28 cellular contexts compared by ENCODE assay signal in genomic region chr17:9824094-9824493, GRCh38. TPM values are rescaled to one million over a fixed set of nuclear protein-coding genes. Genes with fewer than 3 reads are reported as not detected.
A peak's percentile ranks its signal among the peaks of the same experiment; 100 is the strongest.
DNase-seq lines count a peak whose midpoint lies in the region; ATAC-seq and TF ChIP-seq lines count a peak whose summit lies in the region.
"Had no signal": no experiment of that assay in that cellular context is flagged by ENCODE, and none has a peak within 500 bp of the region (broad histone marks: within the 10 kb centered on the region; RNA-seq: fewer than 3 reads in every experiment).

No MANE protein-coding gene starts in this region.

- H4K20me1 ChIP-seq in PC-3 (ENCODE audit: low read length) (no peaks in the 10 kb centered on the region), GM23248 (ENCODE audit: insufficient read depth) (no peaks in the 10 kb centered on the region)

- H3K27ac ChIP-seq in PC-3 (ENCODE audit: low read length) (no peak overlapping the region), right cardiac atrium (ENCODE audit: low read length) (no peak overlapping the region), GM23248 (no peak overlapping the region)
- H3K27ac ChIP-seq: gastrocnemius medialis, ovary, testis had no signal

- H3K9me2 ChIP-seq in PC-3 (replicated peaks; ENCODE audit: low read length) (no peaks in the 10 kb centered on the region), GM23248 (ENCODE audit: insufficient read depth) (no peaks in the 10 kb centered on the region)

- H3K9me3 ChIP-seq in PC-3 (ENCODE audit: low read length) (no peaks in the 10 kb centered on the region), right cardiac atrium (ENCODE audit: control insufficient read depth, low read length) (no peaks in the 10 kb centered on the region), GM23248 (ENCODE audit: low read depth) (no peaks in the 10 kb centered on the region)
- H3K9me3 ChIP-seq: gastrocnemius medialis, ovary, sigmoid colon, testis had no signal

- BruUV-seq in Calu3 (replicated peaks; lab: Mats Ljungman, UMichigan) = no TSS peak
- BruUV-seq in PC-3 (replicated peaks; lab: Mats Ljungman, UMichigan) = no TSS peak

- intact Hi-C loops in Calu3 (cut with micrococcal nuclease; ENCODE audit: unreplicated experiment) (no loop called here), PC-3 (cut with micrococcal nuclease) (no loop called here), right cardiac atrium (cut with DNase I) (no loop called here)

- H3K27ac Mint-ChIP-seq in Calu3 (ENCODE audit: unreplicated experiment) = no peak overlapping the region
- H3K27ac Mint-ChIP-seq: activated CD8-positive, alpha-beta T cell treated with anti-CD3 and anti-CD28 coated beads, Interleukin-2, amount 10 ng/mL, durations not matched to agents 7 days and 5 days; CD4-positive, alpha-beta memory T cell; natural killer cell had no signal

- H2AFZ ChIP-seq in PC-3 (ENCODE audit: low read length) (no peak overlapping the region), GM23248 (no peak overlapping the region)

- no peaks in the 10 kb centered on the region for H3K27me3 Mint-ChIP-seq in Calu3 (ENCODE audit: unreplicated experiment)

- H3K4me3 Mint-ChIP-seq in Calu3 (ENCODE audit: low read depth, unreplicated experiment) = no peak overlapping the region
- H3K4me3 Mint-ChIP-seq: activated CD8-positive, alpha-beta T cell treated with anti-CD3 and anti-CD28 coated beads, Interleukin-2, amount 10 ng/mL, durations not matched to agents 7 days and 5 days; CD4-positive, alpha-beta memory T cell; natural killer cell had no signal

- H3K4me1 Mint-ChIP-seq in Calu3 (ENCODE audit: low read depth, unreplicated experiment) = peaks cover 9% of the 10 kb centered on the region
- H3K4me1 Mint-ChIP-seq: CD4-positive, alpha-beta memory T cell; natural killer cell had no signal

- H3K27me3 ChIP-seq in PC-3 (ENCODE audit: low read length) (no peaks in the 10 kb centered on the region), right cardiac atrium (ENCODE audit: control insufficient read depth, insufficient read depth) (no peaks in the 10 kb centered on the region), GM23248 (replicated peaks; ENCODE audit: insufficient read depth) (peaks cover 9% of the 10 kb centered on the region; the same call in 1 of the 2 replicates)
- H3K27me3 ChIP-seq: gastrocnemius medialis, ovary, sigmoid colon, testis had no signal

- 70% methylated on average over 4 of the region's 4 CpGs for WGBS in right cardiac atrium
- WGBS in GM23248 (ENCODE audit: low coverage in 1 of 2, low lambda C conversion rate in 2 of 2, missing lambda C conversion rate in 2 of 2), 2 experiments = 58 to 64% methylated on average over 4 of the region's 4 CpGs

- H3K4me3 ChIP-seq in PC-3 (ENCODE audit: low read length) (no peak overlapping the region), right cardiac atrium (ENCODE audit: low read length) (no peak overlapping the region), GM23248 (no peak overlapping the region)
- H3K4me3 ChIP-seq: gastrocnemius medialis, ovary, sigmoid colon, testis had no signal

- H3K36me3 Mint-ChIP-seq in Calu3 (ENCODE audit: insufficient read depth, unreplicated experiment) = no peaks in the 10 kb centered on the region
- H3K36me3 Mint-ChIP-seq: CD4-positive, alpha-beta memory T cell; natural killer cell had no signal

- DNase-seq in Calu3 = no peak
- DNase-seq in GM13977 (ENCODE audit: low spot score) = no peak
- DNase-seq in PC-3 = no peak
- DNase-seq in iPS-NIHi11 (ENCODE audit: low spot score) = peak; percentile 48
- DNase-seq in right cardiac atrium = no peak
- DNase-seq in middle frontal gyrus (ENCODE audit: extremely low spot score, low spot score) = no peak
- no peak for DNase-seq in SHP77 (lab: John Stamatoyannopoulos, UW)
- DNase-seq in GM23248 = no peak
- DNase-seq: activated CD4-positive, CD25-positive, alpha-beta regulatory T cell treated with anti-CD3 and anti-CD28 coated beads, Interleukin-2, amount 50 U/mL, for 72 hours; activated CD8-positive, alpha-beta T cell treated with anti-CD3 and anti-CD28 coated beads, Interleukin-2, amount 10 ng/mL, durations not matched to agents 7 days and 5 days; activated naive CD4-positive, alpha-beta T cell treated with Interleukin-2 at 50 U/mL for 16 hours; activated T-cell treated with anti-CD3 and anti-CD28 coated beads, Interleukin-2, amount 50 U/mL, for 1 hour; amniotic stem cell; CD4-positive, alpha-beta memory T cell; central memory CD4-positive, alpha-beta T cell; DMS53; gastrocnemius medialis; KBM-7; mesenchymal stem cell; natural killer cell; NCI-H187 treated with DMSO at 0.1 percent for 48 hours; NCI-H774; ovary; sigmoid colon; T1000; testis had no signal

- H3K9ac ChIP-seq in PC-3 (ENCODE audit: low read length) (no peak overlapping the region), GM23248 (no peak overlapping the region)

- in situ Hi-C loops in GM13977 (cut with MboI; ENCODE audit: low pct_unique_long_range_greater_than_20kb, low sequenced_read_pairs, unreplicated experiment) (no loop called here), GM23248 (cut with MboI) (no loop called here)

- peaks cover 3% of the 10 kb centered on the region for H3K4me1 ChIP-seq in PC-3 (ENCODE audit: insufficient read depth, low read length)
- H3K4me1 ChIP-seq in right cardiac atrium (ENCODE audit: control insufficient read depth, insufficient read depth, low read length) = peaks cover 2% of the 10 kb centered on the region
- no peaks in the 10 kb centered on the region; the same call in 1 of the 2 replicates for H3K4me1 ChIP-seq in GM23248 (ENCODE audit: insufficient read depth)
- H3K4me1 ChIP-seq: gastrocnemius medialis had no signal

- H3K79me2 ChIP-seq in PC-3 (ENCODE audit: low read length) (no peaks in the 10 kb centered on the region), GM23248 (ENCODE audit: insufficient read depth) (no peaks in the 10 kb centered on the region)

- H3K4me2 ChIP-seq in PC-3 (ENCODE audit: low read length) (no peak overlapping the region), GM23248 (ENCODE audit: unreplicated experiment) (no peak overlapping the region)

- ATAC-seq in PC-3 (no peak), right cardiac atrium (no peak)
- ATAC-seq: activated CD8-positive, alpha-beta T cell treated with anti-CD3 and anti-CD28 coated beads, Interleukin-2, amount 10 ng/mL, durations not matched to agents 7 days and 5 days; gastrocnemius medialis; natural killer cell had no signal

- peak; percentile 21 for TF ChIP-seq CTCF in Calu3 (IDR thresholded peaks at IDR 0.05; ENCODE audit: unreplicated experiment)
- TF ChIP-seq CTCF in GM13977 (IDR thresholded peaks at IDR 0.05; ENCODE audit: extremely low read depth, insufficient read depth, missing control alignments) = peak; percentile 25
- TF ChIP-seq CTCF in PC-3 (conservative IDR thresholded peaks at IDR 0.05; ENCODE audit: low read depth, low read length) = peak; percentile 39; the same call in 1 of the 2 replicates

- H3F3A ChIP-seq in PC-3 (ENCODE audit: low read length, unreplicated experiment) (no peaks in the 10 kb centered on the region), GM23248 (ENCODE audit: insufficient read depth) (no peaks in the 10 kb centered on the region)

- CTCF ChIA-PET in Calu3 (lab: Charles Lee) (no interaction called here), PC-3 (lab: Charles Lee) (no interaction called here)

- POLR2A ChIA-PET in PC-3 (lab: Charles Lee; ENCODE audit: unreplicated experiment) = no interaction called here

- no peaks in the 10 kb centered on the region for H3K36me3 ChIP-seq in PC-3 (ENCODE audit: low read depth, low read length)
- H3K36me3 ChIP-seq in GM23248 (ENCODE audit: low read depth) = no peaks in the 10 kb centered on the region
- H3K36me3 ChIP-seq: gastrocnemius medialis, ovary, sigmoid colon had no signal

- H3K9me3 Mint-ChIP-seq in Calu3 (ENCODE audit: low read depth, unreplicated experiment) = no peaks in the 10 kb centered on the region
- H3K9me3 Mint-ChIP-seq: natural killer cell had no signal

RNA-seq across cellular contexts. Expression of gene GLP2R, which starts 1.6 kb away (rescaled TPM):
- 0.20 and 0.59 TPM in 2 replicates for total RNA-seq in Calu3 (2022)
- total RNA-seq in PC-3 (2014; rRNA removed) = 0.06 and 0.22 TPM in 2 replicates
- total RNA-seq in right cardiac atrium = 1 to 10 TPM in 1 of 4 donors, under 1 TPM in 3; 0.56 to 4.3 (median 0.79) TPM
- 0.77 TPM for polyA plus RNA-seq in right cardiac atrium
- 0.38 TPM in 1 of 2 replicates, not detected in the other for total RNA-seq in GM23248 (2014; rRNA removed; shearing (Covaris generic))
- not detected in 2 replicates for polyA plus RNA-seq in GM23248 (2016; fragmentation: Nextera tagmentation; extraction: Ambion mirVana)
- total RNA-seq: activated CD8-positive, alpha-beta T cell treated with anti-CD3 and anti-CD28 coated beads, Interleukin-2, amount 10 ng/mL, durations not matched to agents 7 days and 5 days; CD4-positive, alpha-beta memory T cell; natural killer cell had no signal
- polyA plus RNA-seq: CD4-positive, alpha-beta memory T cell had no signal

RNA-seq across cellular contexts. Expression of gene GSG1L2, which starts 2.2 kb away (rescaled TPM):
- total RNA-seq in Calu3 (2022) = not detected in 2 replicates
- total RNA-seq in PC-3 (2014; rRNA removed) = not detected in 2 replicates
- total RNA-seq in right cardiac atrium = not detected
- polyA plus RNA-seq in right cardiac atrium = not detected
- total RNA-seq in GM23248 (2014; rRNA removed; shearing (Covaris generic)) = not detected in 2 replicates
- not detected in 2 replicates for polyA plus RNA-seq in GM23248 (2016; fragmentation: Nextera tagmentation; extraction: Ambion mirVana)
- total RNA-seq: activated CD8-positive, alpha-beta T cell treated with anti-CD3 and anti-CD28 coated beads, Interleukin-2, amount 10 ng/mL, durations not matched to agents 7 days and 5 days; CD4-positive, alpha-beta memory T cell; gastrocnemius medialis; kidney epithelial cell; natural killer cell; ovary; sigmoid colon had no signal
- polyA plus RNA-seq: CD4-positive, alpha-beta memory T cell; esophagus; ovary; sigmoid colon had no signal

RNA-seq across cellular contexts. Expression of gene DHRS7C, which starts 32.7 kb away (rescaled TPM):
- total RNA-seq in Calu3 (2022) = not detected in 2 replicates
- total RNA-seq in PC-3 (2014; rRNA removed) = not detected in 2 replicates
- total RNA-seq in right cardiac atrium = 100 to 1,000 TPM; 100 to 317 (median 205) TPM
- polyA plus RNA-seq in right cardiac atrium = 177 TPM
- not detected in 2 replicates for total RNA-seq in GM23248 (2014; rRNA removed; shearing (Covaris generic))
- polyA plus RNA-seq in GM23248 (2016; fragmentation: Nextera tagmentation; extraction: Ambion mirVana) = not detected in 2 replicates
- total RNA-seq: activated CD8-positive, alpha-beta T cell treated with anti-CD3 and anti-CD28 coated beads, Interleukin-2, amount 10 ng/mL, durations not matched to agents 7 days and 5 days; CD4-positive, alpha-beta memory T cell; kidney epithelial cell; natural killer cell; ovary; sigmoid colon had no signal
- polyA plus RNA-seq: CD4-positive, alpha-beta memory T cell; ovary had no signal

Comparison
In these comparisons a context has a peak if more than half of its experiments do, and no peak if none do; other contexts are left out.
1. RNA of gene DHRS7C, which starts 32.7 kb away (total RNA-seq): 100 to 317 TPM in right cardiac atrium; not detected in Calu3, not detected in PC-3 and not detected in GM23248; every median in the first group is over 10 times any median in the second.
2. Peak in every context shown above with its lines, with median percentiles within 50 percentile points of each other: CTCF ChIP-seq.